In genomic region chr7:150787321-150788281, GRCh38 we compare ENCODE assay signal across 8 cellular contexts. TPM values are rescaled to one million over a fixed set of nuclear protein-coding genes. Genes with fewer than 3 reads are reported as not detected.
DNase-seq lines count a peak whose midpoint lies in the region; ATAC-seq and TF ChIP-seq lines count a peak whose summit lies in the region.

No MANE protein-coding gene starts in this region.

- no peak for TF ChIP-seq POLR2A in spleen (IDR thresholded peaks at IDR 0.05)

- intact Hi-C loops in spleen (cut with DNase I; ENCODE audit: low total_unique reads): loop anchor here (5.0 kb wide), 1 partner anchor 90 kb away; no protein-coding TSS in a partner anchor

- H3K9me3 ChIP-seq in cardiac muscle cell (ENCODE audit: low read depth): no peaks in the 10 kb centered on the region
- no peaks in the 10 kb centered on the region for H3K9me3 ChIP-seq in spleen

- H3K36me3 ChIP-seq in cardiac muscle cell (no peaks in the 10 kb centered on the region), spleen (peaks cover 0 to 10% (median 0%) of the 10 kb centered on the region in 6 donors)

- peak; percentile 55 for ATAC-seq in GM21723 (IDR thresholded peaks at IDR 0.05; ENCODE audit: unreplicated experiment)
- no peak for ATAC-seq in GM18517 (IDR thresholded peaks at IDR 0.05; ENCODE audit: unreplicated experiment)
- no peak for ATAC-seq in HG03342 (IDR thresholded peaks at IDR 0.05; ENCODE audit: unreplicated experiment)

- no peak overlapping the region for H3K4me3 ChIP-seq in cardiac muscle cell
- H3K4me3 ChIP-seq in spleen: no peak overlapping the region

- TF ChIP-seq CTCF in cardiac muscle cell (IDR thresholded peaks at IDR 0.05; ENCODE audit: low read depth, low read length) (no peak), spleen (IDR thresholded peaks at IDR 0.05 in 8 of 11, conservative IDR thresholded peaks at IDR 0.05 in 3 of 11) (no peak)

- H3K4me1 ChIP-seq in cardiac muscle cell (ENCODE audit: low read depth): peaks cover 43% of the 10 kb centered on the region
- H3K4me1 ChIP-seq in spleen: peaks cover 19 to 60% (median 40%) of the 10 kb centered on the region in 6 donors

- 30 to 40% (median 35%) methylated on average over 10 of the region's 10 CpGs for WGBS in spleen, 5 donors

- H3K27ac ChIP-seq in cardiac muscle cell (peak overlapping the region; percentile 73), spleen (peak overlapping the region in 7 of 8 donors; percentile 63 to 80 (median 79))

- H3K27me3 ChIP-seq in cardiac muscle cell (no peaks in the 10 kb centered on the region), spleen (replicated peaks in 1 of 7) (peaks cover 0 to 9% (median 0%) of the 10 kb centered on the region in 7 donors)

- DNase-seq in NOMO-1 (lab: John Stamatoyannopoulos, UW; ENCODE audit: unreplicated experiment in 2 of 2) (peak; percentile 44 to 71), cardiac muscle cell (ENCODE audit: low read depth in 1 of 2, low spot score in 1 of 2) (peak; percentile 21 to 48), spleen (no peak), NCI-H2171 treated with DMSO at 0.1 percent for 48 hours (lab: John Stamatoyannopoulos, UW) (no peak), GM03348 (ENCODE audit: low spot score) (no peak)

RNA-seq across cellular contexts. Expression of gene TMEM176B, which starts 12.6 kb away (rescaled TPM):
- total RNA-seq in cardiac muscle cell (25.6 and 30.6 TPM in 2 replicates), spleen (100 to 1,000 TPM in 3 of 7 donors, 10 to 100 TPM in 4; 56.1 to 107 (median 75.5) TPM)
- polyA plus RNA-seq in cardiac muscle cell (37.9 and 41.8 TPM in 2 replicates), spleen (100 to 1,000 TPM in 1 of 3 donors, 10 to 100 TPM in 2; 70.0 to 101 (median 88.9) TPM)

RNA-seq across cellular contexts. Expression of gene TMEM176A, which starts 13.0 kb away (rescaled TPM):
- total RNA-seq in cardiac muscle cell (18.2 and 19.1 TPM in 2 replicates), spleen (10 to 100 TPM; 28.6 to 84.6 (median 57.1) TPM)
- polyA plus RNA-seq in cardiac muscle cell (32.1 and 35.7 TPM in 2 replicates), spleen (10 to 100 TPM; 52.5 to 77.9 (median 62.9) TPM)

RNA-seq across cellular contexts. Expression of gene GIMAP5, which starts 50.4 kb away (rescaled TPM):
- total RNA-seq in cardiac muscle cell: 0.25 and 0.45 TPM in 2 replicates
- polyA plus RNA-seq in cardiac muscle cell: 0.22 and 1.3 TPM in 2 replicates
- 100 to 1,000 TPM in 3 of 7 donors, 10 to 100 TPM in 4; 34.0 to 183 (median 90.6) TPM for total RNA-seq in spleen
- polyA plus RNA-seq in spleen: 100 to 1,000 TPM in 1 of 3 donors, 10 to 100 TPM in 2; 70.2 to 114 (median 75.9) TPM

Comparison
In these comparisons a context has a peak if more than half of its experiments do, and no peak if none do; other contexts are left out.
1. DNase-seq: peak in NOMO-1 (2 of 2) and cardiac muscle cell (2 of 2); none in spleen (single experiment), NCI-H2171 treated with DMSO at 0.1 percent for 48 hours (single experiment) and GM03348 (single experiment).
2. RNA of gene GIMAP5, which starts 50.4 kb away (total RNA-seq): 34.0 to 183 TPM in spleen; 0.25 to 0.45 TPM in cardiac muscle cell; every median in the first group is over 10 times any median in the second.